In genomic region chr14:94451091-94451751, GRCh38 we compare ENCODE assay signal across 1 cellular context.
TF ChIP-seq lines count a peak whose summit lies in the region.

No MANE protein-coding gene starts in this region.

TF ChIP-seq in HepG2, 621 proteins besides CTCF, POLR2A, EP300 and RAD21 (continued from another document and continues in another):
- TF ChIP-seq ZHX2 (IDR thresholded peaks at IDR 0.05; ENCODE audit: low read depth) (no peak), ZHX2 (CRISPR knock-in tag; IDR thresholded peaks at IDR 0.05; ENCODE audit: borderline replicate concordance) (no peak), ZBTB3 (CRISPR knock-in tag; IDR thresholded peaks at IDR 0.05; ENCODE audit: borderline replicate concordance, low read depth) (no peak), NFKBIZ (CRISPR knock-in tag; IDR thresholded peaks at IDR 0.05) (0 out of 2 replicates have a peak, but pooled peaks have one; percentile 79), ZNF768 (CRISPR knock-in tag; IDR thresholded peaks at IDR 0.05) (no peak), SNAI1 (CRISPR knock-in tag; IDR thresholded peaks at IDR 0.05; ENCODE audit: borderline replicate concordance) (no peak), RBFOX2 (IDR thresholded peaks at IDR 0.05; ENCODE audit: low read depth, low read length) (0 out of 2 replicates have a peak, but pooled peaks have one; percentile 27), HNF1B (CRISPR knock-in tag; IDR thresholded peaks at IDR 0.05) (peak; percentile 55; the same call in 1 of the 2 replicates), IKZF5 (CRISPR knock-in tag; IDR thresholded peaks at IDR 0.05) (peak; percentile 53; the same call in 1 of the 2 replicates), SOX13 (IDR thresholded peaks at IDR 0.05) (no peak; the same call in 1 of the 2 replicates), SOX13 (CRISPR knock-in tag; conservative IDR thresholded peaks at IDR 0.05 in 1 of 2, IDR thresholded peaks at IDR 0.05 in 1 of 2) (peak in 1 of 2 experiments; percentile 88; a peak in 2 of 4 replicates), FOXO4 (CRISPR knock-in tag; conservative IDR thresholded peaks at IDR 0.05) (no peak), IKZF4 (CRISPR knock-in tag; IDR thresholded peaks at IDR 0.05; ENCODE audit: borderline replicate concordance, low read depth, not compliant biosample characterization) (peak; percentile 41), HCFC1 (IDR thresholded peaks at IDR 0.05; ENCODE audit: low read depth, low read length) (no peak), ETV5 (CRISPR knock-in tag; IDR thresholded peaks at IDR 0.05; ENCODE audit: borderline replicate concordance) (peak; percentile 59; the same call in 1 of the 2 replicates), GPN1 (CRISPR knock-in tag; IDR thresholded peaks at IDR 0.05; ENCODE audit: borderline replicate concordance) (no peak), ZNF318 (CRISPR knock-in tag; IDR thresholded peaks at IDR 0.05) (no peak), ZSCAN9 (CRISPR knock-in tag; IDR thresholded peaks at IDR 0.05; ENCODE audit: borderline replicate concordance) (no peak), MTA1 (CRISPR knock-in tag; IDR thresholded peaks at IDR 0.05; ENCODE audit: borderline replicate concordance) (no peak), ZNF30 (CRISPR knock-in tag; IDR thresholded peaks at IDR 0.05) (no peak), RARA (CRISPR knock-in tag; IDR thresholded peaks at IDR 0.05) (peak; percentile 73), TSC22D2 (CRISPR knock-in tag; IDR thresholded peaks at IDR 0.05; ENCODE audit: borderline replicate concordance) (no peak), CREB1 (IDR thresholded peaks at IDR 0.05) (no peak), CREB1 (CRISPR knock-in tag; IDR thresholded peaks at IDR 0.05) (0 out of 2 replicates have a peak, but pooled peaks have one; percentile 32), E2F5 (CRISPR knock-in tag; conservative IDR thresholded peaks at IDR 0.05) (no peak), ZNF746 (CRISPR knock-in tag; IDR thresholded peaks at IDR 0.05) (peak; percentile 20; the same call in 1 of the 2 replicates), HNRNPK (IDR thresholded peaks at IDR 0.05; ENCODE audit: low read depth, low read length, poor library complexity, severe bottlenecking) (no peak), ZNF20 (CRISPR knock-in tag; IDR thresholded peaks at IDR 0.05) (no peak), TFDP1 (CRISPR knock-in tag; IDR thresholded peaks at IDR 0.05; ENCODE audit: borderline replicate concordance) (peak; percentile 39; the same call in 1 of the 2 replicates)
